Comparison of ENCODE assay signal across 2 cellular contexts in the genomic region with DNA sequence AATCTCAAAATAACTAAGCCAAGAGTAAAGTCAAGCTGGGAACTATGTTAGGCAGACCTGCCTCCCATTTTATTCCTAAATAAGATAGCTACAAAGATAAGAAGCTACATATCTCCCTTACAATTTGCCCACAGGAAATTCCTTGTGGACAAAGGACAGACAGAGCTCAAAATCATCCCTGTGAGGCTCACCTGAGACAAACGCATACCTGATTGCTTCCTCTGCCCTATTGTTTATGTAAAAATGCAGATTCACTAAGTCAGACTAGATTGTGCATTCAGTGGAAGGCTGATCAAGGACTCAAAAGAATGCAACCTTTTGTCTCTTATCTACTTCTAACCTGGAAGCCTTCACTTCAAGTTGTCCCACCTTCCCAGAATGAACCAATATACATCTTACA. TPM values are rescaled to one million over a fixed set of nuclear protein-coding genes. Genes with fewer than 3 reads are reported as not detected.
"Had no signal": no experiment of that assay in that cellular context is flagged by ENCODE, and none has a peak within 500 bp of the region (broad histone marks: within the 10 kb centered on the region; RNA-seq: fewer than 3 reads in every experiment).

No MANE protein-coding gene starts in this region.

RNA-seq across cellular contexts. Expression of gene SPP1, which starts 56.2 kb away (rescaled TPM):
- total RNA-seq: lung microvascular endothelial cell, natural killer cell had no signal
